9 cellular contexts compared by ENCODE assay signal in genomic region chr3:129228891-129229585, GRCh38. TPM values are rescaled to one million over a fixed set of nuclear protein-coding genes. Genes with fewer than 3 reads are reported as not detected.
DNase-seq lines count a peak whose midpoint lies in the region; ATAC-seq, FAIRE-seq and TF ChIP-seq lines count a peak whose summit lies in the region.
"Had no signal": no experiment of that assay in that cellular context is flagged by ENCODE, and none has a peak within 500 bp of the region (broad histone marks: within the 10 kb centered on the region; RNA-seq: fewer than 3 reads in every experiment).

No MANE protein-coding gene starts in this region.

- FAIRE-seq in HTR-8/SVneo (lab: Jason Lieb, UNC): peak; percentile 55

- H3K27me3 ChIP-seq in brain microvascular endothelial cell (replicated peaks) (no peaks in the 10 kb centered on the region), lower lobe of right lung (ENCODE audit: low read depth) (no peaks in the 10 kb centered on the region), MM.1S (replicated peaks; ENCODE audit: insufficient read depth, low read length) (no peaks in the 10 kb centered on the region)

- no peaks in the 10 kb centered on the region for H3K9me2 ChIP-seq in MM.1S (replicated peaks; ENCODE audit: insufficient read depth, low read length)

- H3K9me3 ChIP-seq in lower lobe of right lung (no peaks in the 10 kb centered on the region), MM.1S (replicated peaks; ENCODE audit: insufficient read depth, low read length) (no peaks in the 10 kb centered on the region)

- H3K4me3 ChIP-seq in brain microvascular endothelial cell (ENCODE audit: low read depth, low read length) (no peak overlapping the region), lower lobe of right lung (no peak overlapping the region), MM.1S (ENCODE audit: low read length) (no peak overlapping the region)

- no peak overlapping the region for H3K4me3 Mint-ChIP-seq in activated T-helper 17 cell treated with anti-CD3 and anti-CD28 coated beads, Interleukin-2, amount 50 U/mL, for 72 hours

- no peaks in the 10 kb centered on the region for H3K27me3 Mint-ChIP-seq in activated T-helper 17 cell treated with anti-CD3 and anti-CD28 coated beads, Interleukin-2, amount 50 U/mL, for 72 hours

- H3K36me3 ChIP-seq in brain microvascular endothelial cell (replicated peaks) (no peaks in the 10 kb centered on the region), lower lobe of right lung (no peaks in the 10 kb centered on the region), MM.1S (replicated peaks; ENCODE audit: insufficient read depth, low read length) (no peaks in the 10 kb centered on the region)

- H2AFZ ChIP-seq in MM.1S (ENCODE audit: low read length): no peak overlapping the region

- intact Hi-C loops in lower lobe of right lung (cut with DNase I): no loop called here

- peak; percentile 28 for TF ChIP-seq CTCF in brain microvascular endothelial cell (IDR thresholded peaks at IDR 0.05; ENCODE audit: low read depth, low read length, missing control alignments)
- no peak for TF ChIP-seq CTCF in lower lobe of right lung (IDR thresholded peaks at IDR 0.05)
- TF ChIP-seq CTCF in MM.1S (IDR thresholded peaks at IDR 0.05; ENCODE audit: low read length): no peak

- no peak overlapping the region for H3K27ac Mint-ChIP-seq in activated T-helper 17 cell treated with anti-CD3 and anti-CD28 coated beads, Interleukin-2, amount 50 U/mL, for 72 hours

- in situ Hi-C loops in brain microvascular endothelial cell (cut with HindIII; ENCODE audit: low pct_ligation_motif_present, low sequenced_read_pairs): no loop called here

- no peaks in the 10 kb centered on the region for H3K36me3 Mint-ChIP-seq in activated T-helper 17 cell treated with anti-CD3 and anti-CD28 coated beads, Interleukin-2, amount 50 U/mL, for 72 hours (ENCODE audit: low read depth)

- H3K9me3 Mint-ChIP-seq in activated T-helper 17 cell treated with anti-CD3 and anti-CD28 coated beads, Interleukin-2, amount 50 U/mL, for 72 hours: no peaks in the 10 kb centered on the region

- H3K27ac ChIP-seq in brain microvascular endothelial cell (peak overlapping the region; percentile 76), lower lobe of right lung (peak overlapping the region; percentile 82), MM.1S (ENCODE audit: low read length) (no peak overlapping the region)

- no peaks in the 10 kb centered on the region for H3K79me2 ChIP-seq in MM.1S (ENCODE audit: low read length)

- peak in 1 of 2 donors; percentile 3 for ATAC-seq in lower lobe of right lung
- ATAC-seq in activated T-helper 17 cell treated with anti-CD3 and anti-CD28 coated beads, Interleukin-2, amount 50 U/mL, for 72 hours (replicated peaks): no peak

- H3K4me1 ChIP-seq in lower lobe of right lung (peaks cover 57% of the 10 kb centered on the region), MM.1S (ENCODE audit: low read length) (peaks cover 12% of the 10 kb centered on the region)

- H3F3A ChIP-seq in MM.1S (ENCODE audit: insufficient read depth, low read length): peaks cover 6% of the 10 kb centered on the region

- DNase-seq in AG20443 (ENCODE audit: low spot score): peak; percentile 55
- peak; percentile 29 for DNase-seq in HTR-8/SVneo (ENCODE audit: insufficient read length, low spot score)
- peak; percentile 70 for DNase-seq in brain microvascular endothelial cell
- peak; percentile 54 for DNase-seq in lower lobe of right lung
- DNase-seq in MM.1S: no peak
- no peak for DNase-seq in KG1 (lab: John Stamatoyannopoulos, UW)
- DNase-seq in HuH-7.5 (ENCODE audit: low spot score): no peak
- DNase-seq: NCI-H526 treated with DMSO at 0.1 percent for 48 hours had no signal

- peaks cover 24% of the 10 kb centered on the region for H3K4me1 Mint-ChIP-seq in activated T-helper 17 cell treated with anti-CD3 and anti-CD28 coated beads, Interleukin-2, amount 50 U/mL, for 72 hours

- no peak overlapping the region for H3K9ac ChIP-seq in MM.1S (ENCODE audit: low read length)

- no peaks in the 10 kb centered on the region for H4K20me1 ChIP-seq in MM.1S (ENCODE audit: insufficient read depth, low read length)

- H3K4me2 ChIP-seq in MM.1S (ENCODE audit: low read depth, low read length): no peak overlapping the region

RNA-seq across cellular contexts. Expression of gene COPG1, which starts 20.4 kb away (rescaled TPM):
- 150 TPM for total RNA-seq in lower lobe of right lung
- total RNA-seq in activated T-helper 17 cell treated with anti-CD3 and anti-CD28 coated beads, Interleukin-2, amount 50 U/mL, for 72 hours: 100 to 1,000 TPM; 150 to 157 TPM

RNA-seq across cellular contexts. Expression of gene CNBP, which starts 45.3 kb away (rescaled TPM):
- 298 TPM for total RNA-seq in lower lobe of right lung
- 100 to 1,000 TPM; 188 to 274 TPM for total RNA-seq in activated T-helper 17 cell treated with anti-CD3 and anti-CD28 coated beads, Interleukin-2, amount 50 U/mL, for 72 hours

RNA-seq across cellular contexts. Expression of gene HMCES, which starts 49.6 kb away (rescaled TPM):
- 28.1 TPM for total RNA-seq in lower lobe of right lung
- 10 to 100 TPM; 52.5 to 55.3 TPM for total RNA-seq in activated T-helper 17 cell treated with anti-CD3 and anti-CD28 coated beads, Interleukin-2, amount 50 U/mL, for 72 hours

Comparison
In these comparisons a context has a peak if more than half of its experiments do, and no peak if none do; other contexts are left out.
1. DNase-seq: peak in AG20443 (single experiment), HTR-8/SVneo (single experiment), brain microvascular endothelial cell (single experiment) and lower lobe of right lung (single experiment); none in MM.1S (single experiment), KG1 (single experiment) and HuH-7.5 (single experiment).